In the genomic region with DNA sequence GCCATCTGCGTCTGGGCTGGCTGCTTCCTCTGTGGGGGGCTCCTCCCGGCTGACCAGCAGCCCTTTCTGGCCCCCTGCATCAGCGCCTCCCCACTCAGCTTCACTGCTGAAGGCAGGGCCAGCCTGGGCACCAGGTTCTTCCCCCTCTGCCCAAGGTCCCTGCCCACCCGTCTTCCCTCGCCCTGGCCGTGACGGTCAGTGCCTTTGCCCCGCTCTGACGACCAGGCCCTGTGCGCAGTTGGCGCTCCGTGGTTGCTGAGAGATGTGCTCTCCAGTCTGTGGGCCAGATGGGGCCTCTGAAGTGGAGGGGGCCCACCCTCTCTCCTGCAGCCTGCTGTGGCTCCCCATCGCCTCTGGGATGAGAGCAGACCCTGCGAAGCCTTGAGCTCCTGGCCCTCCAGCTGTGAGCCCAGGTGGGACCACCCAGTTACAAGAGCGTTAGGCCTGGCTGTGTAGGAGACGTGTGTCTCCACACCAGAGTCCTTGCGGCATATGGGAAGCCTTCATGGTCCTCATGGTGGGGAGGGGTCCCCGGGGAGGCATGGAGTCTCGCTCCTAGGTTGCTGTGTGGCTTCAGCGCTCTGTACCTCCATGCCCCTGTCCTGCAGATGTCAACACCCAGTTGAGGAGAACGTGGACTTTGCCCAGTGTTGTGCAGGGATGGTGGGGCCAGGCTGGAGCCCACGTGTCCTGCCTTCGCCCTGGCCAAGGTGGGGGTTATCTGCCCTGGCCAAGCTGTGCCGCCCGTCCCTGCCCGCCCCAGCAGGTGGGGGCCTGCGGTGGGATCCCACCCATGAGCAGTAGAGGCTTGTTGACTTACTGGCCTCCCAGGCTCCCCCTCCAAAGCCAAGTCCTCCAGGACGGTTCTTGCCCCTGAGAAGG, we compare ENCODE assay signal across 1 cellular context.
TF ChIP-seq lines count a peak whose summit lies in the region.

No MANE protein-coding gene starts in this region.

TF ChIP-seq in HepG2, 621 proteins besides CTCF, POLR2A, EP300 and RAD21 (continued from another document and continues in another):
- TF ChIP-seq, protein P1, sequence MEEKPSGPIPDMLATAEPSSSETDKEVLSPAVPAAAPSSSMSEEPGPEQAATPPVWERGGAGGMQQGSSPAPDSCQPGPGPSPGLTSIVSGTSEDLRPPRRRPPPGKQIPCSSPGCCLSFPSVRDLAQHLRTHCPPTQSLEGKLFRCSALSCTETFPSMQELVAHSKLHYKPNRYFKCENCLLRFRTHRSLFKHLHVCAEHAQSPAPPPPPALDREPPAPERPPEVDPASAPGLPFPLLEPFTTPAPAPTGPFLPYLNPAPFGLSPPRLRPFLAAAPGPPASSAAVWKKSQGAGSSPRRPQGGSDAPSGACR (CRISPR knock-in tag; IDR thresholded peaks at IDR 0.05): 0 out of 2 replicates have a peak, but pooled peaks have one; percentile 37
- TF ChIP-seq MZF1 (CRISPR knock-in tag; IDR thresholded peaks at IDR 0.05; ENCODE audit: borderline replicate concordance): no peak
- TF ChIP-seq XRCC5 (optimal IDR thresholded peaks at IDR 0.05; ENCODE audit: low read length): no peak
- TF ChIP-seq NFE2L2 (IDR thresholded peaks at IDR 0.05; ENCODE audit: low read length): no peak
- TF ChIP-seq GLI4 (CRISPR knock-in tag; IDR thresholded peaks at IDR 0.05; ENCODE audit: borderline replicate concordance): no peak
- TF ChIP-seq, protein P2, sequence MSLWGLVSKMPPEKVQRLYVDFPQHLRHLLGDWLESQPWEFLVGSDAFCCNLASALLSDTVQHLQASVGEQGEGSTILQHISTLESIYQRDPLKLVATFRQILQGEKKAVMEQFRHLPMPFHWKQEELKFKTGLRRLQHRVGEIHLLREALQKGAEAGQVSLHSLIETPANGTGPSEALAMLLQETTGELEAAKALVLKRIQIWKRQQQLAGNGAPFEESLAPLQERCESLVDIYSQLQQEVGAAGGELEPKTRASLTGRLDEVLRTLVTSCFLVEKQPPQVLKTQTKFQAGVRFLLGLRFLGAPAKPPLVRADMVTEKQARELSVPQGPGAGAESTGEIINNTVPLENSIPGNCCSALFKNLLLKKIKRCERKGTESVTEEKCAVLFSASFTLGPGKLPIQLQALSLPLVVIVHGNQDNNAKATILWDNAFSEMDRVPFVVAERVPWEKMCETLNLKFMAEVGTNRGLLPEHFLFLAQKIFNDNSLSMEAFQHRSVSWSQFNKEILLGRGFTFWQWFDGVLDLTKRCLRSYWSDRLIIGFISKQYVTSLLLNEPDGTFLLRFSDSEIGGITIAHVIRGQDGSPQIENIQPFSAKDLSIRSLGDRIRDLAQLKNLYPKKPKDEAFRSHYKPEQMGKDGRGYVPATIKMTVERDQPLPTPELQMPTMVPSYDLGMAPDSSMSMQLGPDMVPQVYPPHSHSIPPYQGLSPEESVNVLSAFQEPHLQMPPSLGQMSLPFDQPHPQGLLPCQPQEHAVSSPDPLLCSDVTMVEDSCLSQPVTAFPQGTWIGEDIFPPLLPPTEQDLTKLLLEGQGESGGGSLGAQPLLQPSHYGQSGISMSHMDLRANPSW (CRISPR knock-in tag; IDR thresholded peaks at IDR 0.05; ENCODE audit: borderline replicate concordance): no peak
- no peak for TF ChIP-seq ZNF274 (CRISPR knock-in tag; IDR thresholded peaks at IDR 0.05)
- TF ChIP-seq ZMYM3 (CRISPR knock-in tag; IDR thresholded peaks at IDR 0.05): peak; percentile 66; the same call in 1 of the 2 replicates
- no peak for TF ChIP-seq ZNF777 (CRISPR knock-in tag; IDR thresholded peaks at IDR 0.05)
- no peak for TF ChIP-seq NR2C2 (CRISPR knock-in tag; IDR thresholded peaks at IDR 0.05; ENCODE audit: borderline replicate concordance)
- TF ChIP-seq ZBTB7A (CRISPR knock-in tag; IDR thresholded peaks at IDR 0.05): peak; percentile 54; the same call in 1 of the 2 replicates
- TF ChIP-seq, protein P3, sequence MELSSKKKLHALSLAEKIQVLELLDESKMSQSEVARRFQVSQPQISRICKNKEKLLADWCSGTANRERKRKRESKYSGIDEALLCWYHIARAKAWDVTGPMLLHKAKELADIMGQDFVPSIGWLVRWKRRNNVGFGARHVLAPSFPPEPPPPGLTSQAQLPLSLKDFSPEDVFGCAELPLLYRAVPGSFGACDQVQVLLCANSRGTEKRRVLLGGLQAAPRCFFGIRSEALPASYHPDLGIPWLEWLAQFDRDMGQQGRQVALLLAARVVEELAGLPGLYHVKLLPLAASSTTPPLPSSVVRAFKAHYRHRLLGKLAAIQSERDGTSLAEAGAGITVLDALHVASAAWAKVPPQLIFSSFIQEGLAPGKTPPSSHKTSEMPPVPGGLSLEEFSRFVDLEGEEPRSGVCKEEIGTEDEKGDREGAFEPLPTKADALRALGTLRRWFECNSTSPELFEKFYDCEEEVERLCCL (CRISPR knock-in tag; IDR thresholded peaks at IDR 0.05; ENCODE audit: borderline replicate concordance): no peak
- no peak for TF ChIP-seq KMT2B (CRISPR knock-in tag; IDR thresholded peaks at IDR 0.05)
- no peak for TF ChIP-seq ZNF776 (CRISPR knock-in tag; IDR thresholded peaks at IDR 0.05)
- no peak for TF ChIP-seq ZNF781 (CRISPR knock-in tag; IDR thresholded peaks at IDR 0.05; ENCODE audit: borderline replicate concordance, not compliant biosample characterization)
- no peak; the same call in 1 of the 2 replicates for TF ChIP-seq ZNF614 (CRISPR knock-in tag; IDR thresholded peaks at IDR 0.05; ENCODE audit: borderline replicate concordance)
- TF ChIP-seq RBM22 (optimal IDR thresholded peaks at IDR 0.05; ENCODE audit: low read length): no peak
- TF ChIP-seq, protein P4, sequence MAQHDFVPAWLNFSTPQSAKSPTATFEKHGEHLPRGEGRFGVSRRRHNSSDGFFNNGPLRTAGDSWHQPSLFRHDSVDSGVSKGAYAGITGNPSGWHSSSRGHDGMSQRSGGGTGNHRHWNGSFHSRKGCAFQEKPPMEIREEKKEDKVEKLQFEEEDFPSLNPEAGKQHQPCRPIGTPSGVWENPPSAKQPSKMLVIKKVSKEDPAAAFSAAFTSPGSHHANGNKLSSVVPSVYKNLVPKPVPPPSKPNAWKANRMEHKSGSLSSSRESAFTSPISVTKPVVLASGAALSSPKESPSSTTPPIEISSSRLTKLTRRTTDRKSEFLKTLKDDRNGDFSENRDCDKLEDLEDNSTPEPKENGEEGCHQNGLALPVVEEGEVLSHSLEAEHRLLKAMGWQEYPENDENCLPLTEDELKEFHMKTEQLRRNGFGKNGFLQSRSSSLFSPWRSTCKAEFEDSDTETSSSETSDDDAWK (CRISPR knock-in tag; IDR thresholded peaks at IDR 0.05): no peak
- TF ChIP-seq ESRRA (CRISPR knock-in tag; IDR thresholded peaks at IDR 0.05; ENCODE audit: low read depth): no peak
- TF ChIP-seq, protein P5, sequence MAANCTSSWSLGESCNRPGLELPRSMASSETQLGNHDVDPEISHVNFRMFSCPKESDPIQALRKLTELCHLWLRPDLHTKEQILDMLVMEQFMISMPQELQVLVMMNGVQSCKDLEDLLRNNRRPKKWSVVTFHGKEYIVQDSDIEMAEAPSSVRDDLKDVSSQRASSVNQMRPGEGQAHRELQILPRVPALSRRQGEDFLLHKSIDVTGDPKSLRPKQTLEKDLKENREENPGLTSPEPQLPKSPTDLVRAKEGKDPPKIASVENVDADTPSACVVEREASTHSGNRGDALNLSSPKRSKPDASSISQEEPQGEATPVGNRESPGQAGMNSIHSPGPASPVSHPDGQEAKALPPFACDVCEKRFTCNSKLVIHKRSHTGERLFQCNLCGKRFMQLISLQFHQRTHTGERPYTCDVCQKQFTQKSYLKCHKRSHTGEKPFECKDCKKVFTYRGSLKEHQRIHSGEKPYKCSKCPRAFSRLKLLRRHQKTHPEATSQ (CRISPR knock-in tag; IDR thresholded peaks at IDR 0.05; ENCODE audit: borderline replicate concordance): no peak
- TF ChIP-seq NAIF1 (CRISPR knock-in tag; IDR thresholded peaks at IDR 0.05; ENCODE audit: borderline replicate concordance): no peak
- no peak; the same call in 1 of the 2 replicates for TF ChIP-seq ZNF598 (CRISPR knock-in tag; IDR thresholded peaks at IDR 0.05; ENCODE audit: borderline replicate concordance)
- TF ChIP-seq, protein P6, sequence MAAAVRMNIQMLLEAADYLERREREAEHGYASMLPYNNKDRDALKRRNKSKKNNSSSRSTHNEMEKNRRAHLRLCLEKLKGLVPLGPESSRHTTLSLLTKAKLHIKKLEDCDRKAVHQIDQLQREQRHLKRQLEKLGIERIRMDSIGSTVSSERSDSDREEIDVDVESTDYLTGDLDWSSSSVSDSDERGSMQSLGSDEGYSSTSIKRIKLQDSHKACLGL (CRISPR knock-in tag; IDR thresholded peaks at IDR 0.05): no peak; the same call in 1 of the 2 replicates
- TF ChIP-seq, protein P7, sequence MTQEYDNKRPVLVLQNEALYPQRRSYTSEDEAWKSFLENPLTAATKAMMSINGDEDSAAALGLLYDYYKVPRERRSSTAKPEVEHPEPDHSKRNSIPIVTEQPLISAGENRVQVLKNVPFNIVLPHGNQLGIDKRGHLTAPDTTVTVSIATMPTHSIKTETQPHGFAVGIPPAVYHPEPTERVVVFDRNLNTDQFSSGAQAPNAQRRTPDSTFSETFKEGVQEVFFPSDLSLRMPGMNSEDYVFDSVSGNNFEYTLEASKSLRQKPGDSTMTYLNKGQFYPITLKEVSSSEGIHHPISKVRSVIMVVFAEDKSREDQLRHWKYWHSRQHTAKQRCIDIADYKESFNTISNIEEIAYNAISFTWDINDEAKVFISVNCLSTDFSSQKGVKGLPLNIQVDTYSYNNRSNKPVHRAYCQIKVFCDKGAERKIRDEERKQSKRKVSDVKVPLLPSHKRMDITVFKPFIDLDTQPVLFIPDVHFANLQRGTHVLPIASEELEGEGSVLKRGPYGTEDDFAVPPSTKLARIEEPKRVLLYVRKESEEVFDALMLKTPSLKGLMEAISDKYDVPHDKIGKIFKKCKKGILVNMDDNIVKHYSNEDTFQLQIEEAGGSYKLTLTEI (CRISPR knock-in tag; conservative IDR thresholded peaks at IDR 0.05): no peak
- TF ChIP-seq ZNF746 (CRISPR knock-in tag; IDR thresholded peaks at IDR 0.05): no peak
- TF ChIP-seq, protein P8, sequence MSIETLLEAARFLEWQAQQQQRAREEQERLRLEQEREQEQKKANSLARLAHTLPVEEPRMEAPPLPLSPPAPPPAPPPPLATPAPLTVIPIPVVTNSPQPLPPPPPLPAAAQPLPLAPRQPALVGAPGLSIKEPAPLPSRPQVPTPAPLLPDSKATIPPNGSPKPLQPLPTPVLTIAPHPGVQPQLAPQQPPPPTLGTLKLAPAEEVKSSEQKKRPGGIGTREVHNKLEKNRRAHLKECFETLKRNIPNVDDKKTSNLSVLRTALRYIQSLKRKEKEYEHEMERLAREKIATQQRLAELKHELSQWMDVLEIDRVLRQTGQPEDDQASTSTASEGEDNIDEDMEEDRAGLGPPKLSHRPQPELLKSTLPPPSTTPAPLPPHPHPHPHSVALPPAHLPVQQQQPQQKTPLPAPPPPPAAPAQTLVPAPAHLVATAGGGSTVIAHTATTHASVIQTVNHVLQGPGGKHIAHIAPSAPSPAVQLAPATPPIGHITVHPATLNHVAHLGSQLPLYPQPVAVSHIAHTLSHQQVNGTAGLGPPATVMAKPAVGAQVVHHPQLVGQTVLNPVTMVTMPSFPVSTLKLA (IDR thresholded peaks at IDR 0.05): no peak
- peak; percentile 79 for TF ChIP-seq TEAD3 (CRISPR knock-in tag; optimal IDR thresholded peaks at IDR 0.05; ENCODE audit: borderline replicate concordance)
- TF ChIP-seq RFX3 (CRISPR knock-in tag; IDR thresholded peaks at IDR 0.05): no peak
- TF ChIP-seq, protein P9, sequence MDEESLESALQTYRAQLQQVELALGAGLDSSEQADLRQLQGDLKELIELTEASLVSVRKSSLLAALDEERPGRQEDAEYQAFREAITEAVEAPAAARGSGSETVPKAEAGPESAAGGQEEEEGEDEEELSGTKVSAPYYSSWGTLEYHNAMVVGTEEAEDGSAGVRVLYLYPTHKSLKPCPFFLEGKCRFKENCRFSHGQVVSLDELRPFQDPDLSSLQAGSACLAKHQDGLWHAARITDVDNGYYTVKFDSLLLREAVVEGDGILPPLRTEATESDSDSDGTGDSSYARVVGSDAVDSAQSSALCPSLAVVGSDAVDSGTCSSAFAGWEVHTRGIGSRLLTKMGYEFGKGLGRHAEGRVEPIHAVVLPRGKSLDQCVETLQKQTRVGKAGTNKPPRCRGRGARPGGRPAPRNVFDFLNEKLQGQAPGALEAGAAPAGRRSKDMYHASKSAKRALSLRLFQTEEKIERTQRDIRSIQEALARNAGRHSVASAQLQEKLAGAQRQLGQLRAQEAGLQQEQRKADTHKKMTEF (CRISPR knock-in tag; IDR thresholded peaks at IDR 0.05): peak; percentile 63
- TF ChIP-seq, protein P10, sequence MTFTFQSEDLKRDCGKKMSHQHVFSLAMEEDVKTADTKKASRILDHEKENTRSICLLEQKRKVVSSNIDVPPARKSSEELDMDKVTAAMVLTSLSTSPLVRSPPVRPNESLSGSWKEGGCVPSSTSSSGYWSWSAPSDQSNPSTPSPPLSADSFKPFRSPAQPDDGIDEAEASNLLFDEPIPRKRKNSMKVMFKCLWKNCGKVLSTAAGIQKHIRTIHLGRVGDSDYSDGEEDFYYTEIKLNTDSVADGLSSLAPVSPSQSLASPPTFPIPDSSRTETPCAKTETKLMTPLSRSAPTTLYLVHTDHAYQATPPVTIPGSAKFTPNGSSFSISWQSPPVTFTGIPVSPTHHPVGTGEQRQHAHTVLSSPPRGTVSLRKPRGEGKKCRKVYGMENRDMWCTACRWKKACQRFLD (CRISPR knock-in tag; IDR thresholded peaks at IDR 0.05; ENCODE audit: borderline replicate concordance): no peak
- no peak for TF ChIP-seq TCF7L2 (IDR thresholded peaks at IDR 0.05; ENCODE audit: low read depth, low read length)
- TF ChIP-seq TCF12 (IDR thresholded peaks at IDR 0.05): no peak
- TF ChIP-seq TCF12 (CRISPR knock-in tag; IDR thresholded peaks at IDR 0.05): no peak
- TF ChIP-seq, protein P11, sequence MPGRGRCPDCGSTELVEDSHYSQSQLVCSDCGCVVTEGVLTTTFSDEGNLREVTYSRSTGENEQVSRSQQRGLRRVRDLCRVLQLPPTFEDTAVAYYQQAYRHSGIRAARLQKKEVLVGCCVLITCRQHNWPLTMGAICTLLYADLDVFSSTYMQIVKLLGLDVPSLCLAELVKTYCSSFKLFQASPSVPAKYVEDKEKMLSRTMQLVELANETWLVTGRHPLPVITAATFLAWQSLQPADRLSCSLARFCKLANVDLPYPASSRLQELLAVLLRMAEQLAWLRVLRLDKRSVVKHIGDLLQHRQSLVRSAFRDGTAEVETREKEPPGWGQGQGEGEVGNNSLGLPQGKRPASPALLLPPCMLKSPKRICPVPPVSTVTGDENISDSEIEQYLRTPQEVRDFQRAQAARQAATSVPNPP (CRISPR knock-in tag; IDR thresholded peaks at IDR 0.05): no peak
- TF ChIP-seq CHD2 (IDR thresholded peaks at IDR 0.05; ENCODE audit: low read depth, low read length): no peak
- no peak for TF ChIP-seq TBP (CRISPR knock-in tag; IDR thresholded peaks at IDR 0.05)
- no peak for TF ChIP-seq RBAK (CRISPR knock-in tag; IDR thresholded peaks at IDR 0.05)
- TF ChIP-seq ZBTB38 (CRISPR knock-in tag; IDR thresholded peaks at IDR 0.05): peak; percentile 83
- TF ChIP-seq TBL1XR1 (IDR thresholded peaks at IDR 0.05; ENCODE audit: borderline replicate concordance, low read length, partially characterized antibody): no peak
